Comparison of ENCODE assay signal across 8 cellular contexts in the genomic region with DNA sequence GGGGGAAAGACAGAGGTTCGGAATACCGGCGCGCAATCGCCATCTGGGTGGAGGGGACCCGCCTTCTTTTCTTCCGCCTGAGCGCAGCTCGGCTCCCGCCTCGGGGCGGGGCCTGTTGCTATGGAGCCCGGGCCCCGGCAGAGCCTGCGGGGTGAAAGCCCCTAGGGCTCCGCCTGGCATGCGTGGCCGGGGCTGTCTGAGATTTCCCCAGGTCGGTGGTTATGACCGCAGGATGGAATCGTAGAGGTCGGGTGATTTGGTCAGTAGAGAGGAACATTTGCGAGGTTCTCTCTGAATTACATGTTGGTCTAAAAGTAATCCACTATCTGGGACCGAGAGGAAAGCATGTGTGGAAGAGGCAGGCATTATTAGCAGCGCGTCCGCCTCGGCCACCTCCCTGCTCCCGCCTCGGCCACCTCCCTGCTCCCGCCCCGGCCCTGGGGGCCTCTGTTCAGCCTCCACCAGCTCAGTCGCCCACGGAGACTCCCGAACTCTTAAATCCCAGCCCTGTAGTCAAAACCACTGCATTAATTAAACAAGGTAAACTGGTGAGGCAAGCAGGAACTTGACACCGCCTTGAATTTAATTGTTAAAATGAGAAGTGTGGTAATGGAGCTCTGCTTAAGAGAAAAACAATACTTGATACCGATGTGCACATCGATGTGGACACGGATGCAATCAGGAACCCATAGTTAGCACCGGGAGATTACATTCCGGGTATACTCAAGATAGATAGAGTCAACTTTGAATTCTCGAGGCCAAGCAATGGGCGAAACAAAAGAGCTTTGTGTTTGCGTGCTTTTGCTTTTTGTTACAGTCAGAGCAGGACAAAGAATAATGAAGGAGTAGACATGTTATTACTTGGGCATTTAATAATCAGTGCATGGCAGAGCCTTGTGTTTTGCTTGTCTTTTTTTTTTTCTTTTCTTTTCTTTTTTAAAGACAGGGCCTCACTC. TPM values are rescaled to one million over a fixed set of nuclear protein-coding genes. Genes with fewer than 3 reads are reported as not detected.
DNase-seq lines count a peak whose midpoint lies in the region; ATAC-seq and TF ChIP-seq lines count a peak whose summit lies in the region.

No MANE protein-coding gene starts in this region.

- in situ Hi-C loops in Panc1 (cut with HindIII; ENCODE audit: low pct_unique_long_range_greater_than_20kb, low sequenced_read_pairs): no loop called here

- H3K27ac ChIP-seq in HUES6 (ENCODE audit: low read depth, low read length) (peak overlapping the region; percentile 36), Panc1 (ENCODE audit: low read length) (peak overlapping the region; percentile 69)
- H3K27ac ChIP-seq in naive thymus-derived CD4-positive, alpha-beta T cell (ENCODE audit: low read depth, low read length): peak overlapping the region; percentile 80

- H3K4me3 ChIP-seq in HUES6 (ENCODE audit: low read depth, low read length) (peak overlapping the region; percentile 65), Panc1 (ENCODE audit: low read depth in 2 of 2, low read length in 2 of 2) (peak overlapping the region; percentile 53 to 69)
- H3K4me3 ChIP-seq in naive thymus-derived CD4-positive, alpha-beta T cell (ENCODE audit: low read length): peak overlapping the region; percentile 62

- H3K9me3 Mint-ChIP-seq in activated T-helper 1 cell treated with anti-CD3 and anti-CD28 coated beads, Interleukin-12 subunit alpha, Interleukin-12 subunit beta, Interleukin-2, Interleukin-4 antibody, amounts not matched to agents 30 ng/mL and 10 ng/mL and 1 ng/mL, durations not matched to agents 14 hours and 24 hours and 36 hours: no peaks in the 10 kb centered on the region
- H3K9me3 Mint-ChIP-seq in naive thymus-derived CD4-positive, alpha-beta T cell: no peaks in the 10 kb centered on the region
- H3K9me3 Mint-ChIP-seq in stimulated activated naive B cell treated with anti-CD40 and anti-IgM and Interleukin-4, amounts not matched to agents 10 μg/mL and 1 μg/mL and 100 μg/mL, for 72 hours: no peaks in the 10 kb centered on the region

- TF ChIP-seq CTCF in Panc1 (IDR thresholded peaks at IDR 0.05): no peak

- peaks cover 11% of the 10 kb centered on the region for H3K27me3 Mint-ChIP-seq in activated T-helper 1 cell treated with anti-CD3 and anti-CD28 coated beads, Interleukin-12 subunit alpha, Interleukin-12 subunit beta, Interleukin-2, Interleukin-4 antibody, amounts not matched to agents 30 ng/mL and 10 ng/mL and 1 ng/mL, durations not matched to agents 14 hours and 24 hours and 36 hours (ENCODE audit: insufficient read depth)
- peaks cover 0 to 11% (median 0%) of the 10 kb centered on the region in 5 donors for H3K27me3 Mint-ChIP-seq in naive thymus-derived CD4-positive, alpha-beta T cell
- no peaks in the 10 kb centered on the region for H3K27me3 Mint-ChIP-seq in stimulated activated naive B cell treated with anti-CD40 and anti-IgM and Interleukin-4, amounts not matched to agents 10 μg/mL and 1 μg/mL and 100 μg/mL, for 72 hours

- H3K27me3 ChIP-seq in HUES6 (ENCODE audit: control insufficient read depth, insufficient read depth, low read length) (no peaks in the 10 kb centered on the region), Panc1 (ENCODE audit: control insufficient read depth, insufficient read depth, low read length) (no peaks in the 10 kb centered on the region)
- H3K27me3 ChIP-seq in naive thymus-derived CD4-positive, alpha-beta T cell (ENCODE audit: control insufficient read depth in 2 of 2, insufficient read depth in 2 of 2, low read length in 2 of 2): no peaks in the 10 kb centered on the region

- peak overlapping the region; percentile 71 for H3K27ac Mint-ChIP-seq in activated T-helper 1 cell treated with anti-CD3 and anti-CD28 coated beads, Interleukin-12 subunit alpha, Interleukin-12 subunit beta, Interleukin-2, Interleukin-4 antibody, amounts not matched to agents 30 ng/mL and 10 ng/mL and 1 ng/mL, durations not matched to agents 14 hours and 24 hours and 36 hours
- peak overlapping the region; percentile 81 to 98 (median 96) for H3K27ac Mint-ChIP-seq in naive thymus-derived CD4-positive, alpha-beta T cell
- H3K27ac Mint-ChIP-seq in stimulated activated naive B cell treated with anti-CD40 and anti-IgM and Interleukin-4, amounts not matched to agents 10 μg/mL and 1 μg/mL and 100 μg/mL, for 72 hours: peak overlapping the region; percentile 93

- H3K4me1 ChIP-seq in HUES6 (ENCODE audit: control insufficient read depth, insufficient read depth, low read length) (peaks cover 20% of the 10 kb centered on the region), Panc1 (ENCODE audit: control insufficient read depth, insufficient read depth, low read length) (peaks cover 12% of the 10 kb centered on the region)
- H3K4me1 ChIP-seq in naive thymus-derived CD4-positive, alpha-beta T cell (ENCODE audit: control insufficient read depth in 2 of 2, insufficient read depth in 2 of 2, low read length in 2 of 2): peaks cover 3 to 10% of the 10 kb centered on the region in 2 donors

- POLR2A ChIA-PET in Panc1 (lab: Charles Lee): interaction anchor here (0.6 kb wide), 1 partner anchor 283 kb away, joined by 3 read pairs; no protein-coding TSS in a partner anchor
- POLR2A ChIA-PET in naive thymus-derived CD4-positive, alpha-beta T cell (lab: Charles Lee): interaction anchor here (1.0 to 1.3 kb wide), 4 partner anchors 24 to 74 kb away, joined by 3 read pairs; no protein-coding TSS in a partner anchor

- no peaks in the 10 kb centered on the region for H3K36me3 ChIP-seq in HUES6 (ENCODE audit: control insufficient read depth, insufficient read depth, low read length)
- H3K36me3 ChIP-seq in Panc1 (ENCODE audit: control insufficient read depth, insufficient read depth, low read length): no peaks in the 10 kb centered on the region; the same call in 1 of the 2 replicates
- H3K36me3 ChIP-seq in naive thymus-derived CD4-positive, alpha-beta T cell (ENCODE audit: control insufficient read depth in 2 of 3, insufficient read depth in 3 of 3, low read length in 3 of 3): no peaks in the 10 kb centered on the region

- ATAC-seq in GM21526 (IDR thresholded peaks at IDR 0.05; ENCODE audit: low FRiP score, unreplicated experiment) (peak; percentile 98), Panc1 (peak; percentile 98)
- peak; percentile 98 for ATAC-seq in naive thymus-derived CD4-positive, alpha-beta T cell
- peak; percentile 96 to 97 for ATAC-seq in stimulated activated naive B cell treated with anti-CD40 and anti-IgM and Interleukin-4, amounts not matched to agents 10 μg/mL and 1 μg/mL and 100 μg/mL, for 72 hours (replicated peaks)

- peak; percentile 94 for DNase-seq in DMS 273 (lab: John Stamatoyannopoulos, UW; ENCODE audit: unreplicated experiment)
- no peak for DNase-seq in Panc1 (ENCODE audit: low read depth, low spot score)
- DNase-seq in activated T-helper 1 cell treated with anti-CD3 and anti-CD28 coated beads, Interleukin-12 subunit alpha, Interleukin-12 subunit beta, Interleukin-2, Interleukin-4 antibody, amounts not matched to agents 30 ng/mL and 10 ng/mL and 1 ng/mL, durations not matched to agents 14 hours and 24 hours and 36 hours (ENCODE audit: low spot score): peak; percentile 79
- peak; percentile 59 for DNase-seq in fibroblast of gingiva (ENCODE audit: low read depth)
- peak; percentile 81 to 91 (median 86) for DNase-seq in naive thymus-derived CD4-positive, alpha-beta T cell
- peak; percentile 84 for DNase-seq in stimulated activated naive B cell treated with anti-CD40 and anti-IgM and Interleukin-4, amounts not matched to agents 10 μg/mL and 1 μg/mL and 100 μg/mL, for 72 hours

- CTCF ChIA-PET in Panc1 (lab: Charles Lee): no interaction called here
- CTCF ChIA-PET in naive thymus-derived CD4-positive, alpha-beta T cell (lab: Charles Lee): interaction anchor here (0.6 to 1.4 kb wide), 7 partner anchors 33 to 400 kb away, joined by 3 to 4 read pairs (median 3); no protein-coding TSS in a partner anchor

- H3K9me3 ChIP-seq in HUES6 (ENCODE audit: control insufficient read depth, insufficient read depth, low read depth, low read length): no peaks in the 10 kb centered on the region
- H3K9me3 ChIP-seq in Panc1 (ENCODE audit: control insufficient read depth, insufficient read depth, low read depth, low read length): no peaks in the 10 kb centered on the region
- H3K9me3 ChIP-seq in naive thymus-derived CD4-positive, alpha-beta T cell (ENCODE audit: control insufficient read depth in 2 of 3, low read length in 3 of 3): no peaks in the 10 kb centered on the region

- H3K4me1 Mint-ChIP-seq in activated T-helper 1 cell treated with anti-CD3 and anti-CD28 coated beads, Interleukin-12 subunit alpha, Interleukin-12 subunit beta, Interleukin-2, Interleukin-4 antibody, amounts not matched to agents 30 ng/mL and 10 ng/mL and 1 ng/mL, durations not matched to agents 14 hours and 24 hours and 36 hours (ENCODE audit: low read depth): peaks cover 23% of the 10 kb centered on the region
- peaks cover 7 to 44% (median 26%) of the 10 kb centered on the region in 7 donors for H3K4me1 Mint-ChIP-seq in naive thymus-derived CD4-positive, alpha-beta T cell
- peaks cover 17 to 40% of the 10 kb centered on the region in 2 donors for H3K4me1 Mint-ChIP-seq in stimulated activated naive B cell treated with anti-CD40 and anti-IgM and Interleukin-4, amounts not matched to agents 10 μg/mL and 1 μg/mL and 100 μg/mL, for 72 hours

- intact Hi-C loops in Panc1 (cut with micrococcal nuclease; ENCODE audit: unreplicated experiment): no loop called here
- intact Hi-C loops in activated T-helper 1 cell treated with anti-CD3 and anti-CD28 coated beads, Interleukin-12 subunit alpha, Interleukin-12 subunit beta, Interleukin-2, Interleukin-4 antibody, amounts not matched to agents 30 ng/mL and 10 ng/mL and 1 ng/mL, durations not matched to agents 14 hours and 24 hours and 36 hours (cut with micrococcal nuclease): loop anchor here (1.0 to 5.0 kb wide), 5 partner anchors 27 to 469 kb away; a partner anchor contains a TSS
- intact Hi-C loops in naive thymus-derived CD4-positive, alpha-beta T cell (cut with micrococcal nuclease): loop anchor here (1.0 to 10.0 kb wide), 12 partner anchors 27 to 713 kb away; a partner anchor contains a TSS

- H3K4me3 Mint-ChIP-seq in activated T-helper 1 cell treated with anti-CD3 and anti-CD28 coated beads, Interleukin-12 subunit alpha, Interleukin-12 subunit beta, Interleukin-2, Interleukin-4 antibody, amounts not matched to agents 30 ng/mL and 10 ng/mL and 1 ng/mL, durations not matched to agents 14 hours and 24 hours and 36 hours: peak overlapping the region; percentile 86
- peak overlapping the region; percentile 85 to 96 (median 92) for H3K4me3 Mint-ChIP-seq in naive thymus-derived CD4-positive, alpha-beta T cell
- H3K4me3 Mint-ChIP-seq in stimulated activated naive B cell treated with anti-CD40 and anti-IgM and Interleukin-4, amounts not matched to agents 10 μg/mL and 1 μg/mL and 100 μg/mL, for 72 hours: peak overlapping the region; percentile 79 to 88

- BruUV-seq in Panc1 (replicated peaks; lab: Mats Ljungman, UMichigan): no TSS peak

- H3K36me3 Mint-ChIP-seq in activated T-helper 1 cell treated with anti-CD3 and anti-CD28 coated beads, Interleukin-12 subunit alpha, Interleukin-12 subunit beta, Interleukin-2, Interleukin-4 antibody, amounts not matched to agents 30 ng/mL and 10 ng/mL and 1 ng/mL, durations not matched to agents 14 hours and 24 hours and 36 hours (ENCODE audit: low read depth): no peaks in the 10 kb centered on the region
- no peaks in the 10 kb centered on the region for H3K36me3 Mint-ChIP-seq in naive thymus-derived CD4-positive, alpha-beta T cell
- H3K36me3 Mint-ChIP-seq in stimulated activated naive B cell treated with anti-CD40 and anti-IgM and Interleukin-4, amounts not matched to agents 10 μg/mL and 1 μg/mL and 100 μg/mL, for 72 hours: no peaks in the 10 kb centered on the region

- H3K9ac ChIP-seq in HUES6 (ENCODE audit: low read length): peak overlapping the region; percentile 66

RNA-seq across cellular contexts. Expression of a gene that starts 45.2 kb away (rescaled TPM):
- 18.9 TPM for total RNA-seq in Panc1 (2021; ENCODE audit: unreplicated experiment)
- 16.9 TPM for polyA plus RNA-seq in Panc1 (2012; ENCODE audit: insufficient read length)
- total RNA-seq in activated T-helper 1 cell treated with anti-CD3 and anti-CD28 coated beads, Interleukin-12 subunit alpha, Interleukin-12 subunit beta, Interleukin-2, Interleukin-4 antibody, amounts not matched to agents 30 ng/mL and 10 ng/mL and 1 ng/mL, durations not matched to agents 14 hours and 24 hours and 36 hours: 0.16 and 0.24 TPM in 2 replicates
- 1 to 10 TPM in 4 of 5 experiments, under 1 TPM in 1; 0.12 to 3.9 (median 2.3) TPM for total RNA-seq in naive thymus-derived CD4-positive, alpha-beta T cell
- polyA plus RNA-seq in naive thymus-derived CD4-positive, alpha-beta T cell: 1 to 10 TPM in 1 of 2 donors, under 1 TPM in 1; 0.86 to 1.7 TPM
